9 cellular contexts compared by ENCODE assay signal in genomic region chr1:21436488-21437340, GRCh38. TPM values are rescaled to one million over a fixed set of nuclear protein-coding genes. Genes with fewer than 3 reads are reported as not detected.
DNase-seq lines count a peak whose midpoint lies in the region; ATAC-seq and TF ChIP-seq lines count a peak whose summit lies in the region.
"Had no signal": no experiment of that assay in that cellular context is flagged by ENCODE, and none has a peak within 500 bp of the region (broad histone marks: within the 10 kb centered on the region; RNA-seq: fewer than 3 reads in every experiment).

No MANE protein-coding gene starts in this region.

- no peak for TF ChIP-seq CTCF in epithelial cell of esophagus (IDR thresholded peaks at IDR 0.05; ENCODE audit: insufficient read depth, low read depth, low read length, missing control alignments)

- peak overlapping the region; percentile 25; the same call in 1 of the 2 replicates for H3K9ac ChIP-seq in HUES64 (ENCODE audit: low read depth, low read length)

- ATAC-seq in HG03175 (IDR thresholded peaks at IDR 0.05; ENCODE audit: unreplicated experiment): no peak
- no peak for ATAC-seq in GM21717 (IDR thresholded peaks at IDR 0.05; ENCODE audit: unreplicated experiment)
- ATAC-seq in GM19455 (IDR thresholded peaks at IDR 0.05; ENCODE audit: unreplicated experiment): no peak

- H3K79me2 ChIP-seq in ACC112 (ENCODE audit: control insufficient read depth, insufficient read depth, low read length, unreplicated experiment): peaks cover 5% of the 10 kb centered on the region

- H3K4me1 ChIP-seq in ACC112 (ENCODE audit: control insufficient read depth, insufficient read depth, low read length, unreplicated experiment) (peaks cover 3% of the 10 kb centered on the region), HUES64 (ENCODE audit: insufficient read depth, low read length) (no peaks in the 10 kb centered on the region)

- H3K27ac ChIP-seq in ACC112 (ENCODE audit: low read depth, low read length): no peak overlapping the region
- no peak overlapping the region for H3K27ac ChIP-seq in HUES64 (ENCODE audit: low read depth, low read length)

- H3K27me3 ChIP-seq in ACC112 (ENCODE audit: insufficient read depth, low read length) (no peaks in the 10 kb centered on the region), HUES64 (ENCODE audit: insufficient read depth, low read length) (peaks cover 30% of the 10 kb centered on the region)

- no peak overlapping the region for H2AFZ ChIP-seq in ACC112 (ENCODE audit: low read length, unreplicated experiment)

- DNase-seq in epithelial cell of esophagus (ENCODE audit: low read depth) (peak; percentile 11), midbrain (lab: John Stamatoyannopoulos, UW) (peak; percentile 2), NCI-H2196 (lab: John Stamatoyannopoulos, UW; ENCODE audit: unreplicated experiment) (no peak)
- DNase-seq: NCI-H2171 had no signal

- H3K4me3 ChIP-seq in ACC112 (ENCODE audit: low read depth, low read length): peak overlapping the region; percentile 46
- peak overlapping the region; percentile 52 for H3K4me3 ChIP-seq in HUES64 (ENCODE audit: low read length)
- H3K4me3 ChIP-seq in epithelial cell of esophagus (ENCODE audit: low read length): peak overlapping the region; percentile 14

- no peaks in the 10 kb centered on the region for H3K36me3 ChIP-seq in ACC112 (ENCODE audit: insufficient read depth, low read length)
- H3K36me3 ChIP-seq in HUES64 (ENCODE audit: insufficient read depth, low read length): no peaks in the 10 kb centered on the region

- 6% methylated on average over 43 of the region's 43 CpGs for WGBS in HUES64

- H3K9me3 ChIP-seq in HUES64 (ENCODE audit: insufficient read depth, low read depth, low read length): no peaks in the 10 kb centered on the region

RNA-seq across cellular contexts. Expression of gene NBPF3, which starts 3.2 kb away (rescaled TPM):
- 8.4 TPM for polyA plus RNA-seq in HUES64 (2013, experiment 1 of 2)
- 8.9 TPM for polyA plus RNA-seq in HUES64 (2013, experiment 2 of 2)
